Comparison of ENCODE assay signal across 18 cellular contexts in the genomic region with DNA sequence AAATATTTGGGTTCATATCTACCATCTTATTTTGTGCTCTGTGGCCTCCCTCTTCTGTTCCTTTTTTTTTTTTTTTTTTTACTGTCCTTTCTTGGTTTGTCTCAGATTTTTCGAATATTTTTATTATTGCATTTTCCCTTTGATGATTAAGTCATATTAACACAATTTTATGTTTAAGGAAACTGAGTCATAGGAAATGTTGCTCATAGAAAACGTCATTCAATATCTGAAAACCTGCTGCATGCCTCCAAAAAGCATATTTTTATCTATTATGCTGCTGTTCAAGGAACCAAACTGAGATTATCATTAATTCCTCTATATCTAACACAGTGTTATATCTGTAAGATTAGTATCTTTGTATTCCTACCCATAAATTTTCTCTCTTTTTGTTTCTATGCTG.
"Had no signal": no experiment of that assay in that cellular context is flagged by ENCODE, and none has a peak within 500 bp of the region (broad histone marks: within the 10 kb centered on the region; RNA-seq: fewer than 3 reads in every experiment).

No MANE protein-coding gene starts in this region.

- H3K27ac Mint-ChIP-seq: effector memory CD8-positive, alpha-beta T cell; endodermal cell had no signal

- H3K4me1 Mint-ChIP-seq: endodermal cell had no signal

- H3K9me3 Mint-ChIP-seq: effector memory CD8-positive, alpha-beta T cell; endodermal cell had no signal

- DNase-seq: effector CD8-positive, alpha-beta T cell; effector memory CD8-positive, alpha-beta T cell; endodermal cell; foreskin keratinocyte; glutamatergic neuron; head of caudate nucleus; heart right ventricle; hippocampal formation; left cardiac atrium; left lung; left ventricle myocardium superior; lower lobe of right lung; mesenchymal stem cell; midbrain had no signal

- H3K27me3 Mint-ChIP-seq: effector memory CD8-positive, alpha-beta T cell had no signal

- H3K4me3 Mint-ChIP-seq: effector memory CD8-positive, alpha-beta T cell; endodermal cell had no signal

- FAIRE-seq: colon, frontal cortex, islet of Langerhans, keratinocyte had no signal
